Comparison of ENCODE assay signal across 16 cellular contexts in the genomic region with DNA sequence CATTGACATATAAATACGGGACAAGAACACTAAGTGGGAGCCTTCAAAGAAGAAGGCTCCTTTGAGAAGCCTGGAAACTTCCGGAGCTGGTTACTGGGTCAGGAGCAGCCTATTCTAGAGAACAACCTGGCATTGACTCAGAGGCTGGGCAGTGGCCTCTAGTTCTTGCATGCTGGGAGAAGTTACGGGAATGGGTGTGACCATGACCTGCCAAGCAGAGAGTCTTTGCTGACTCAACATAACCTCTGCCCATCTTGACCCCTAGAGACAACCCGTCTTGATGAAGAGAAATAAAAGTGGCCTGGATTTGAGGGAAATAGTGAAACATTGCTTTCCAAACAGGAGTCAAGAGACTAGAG. TPM values are rescaled to one million over a fixed set of nuclear protein-coding genes. Genes with fewer than 3 reads are reported as not detected.
DNase-seq lines count a peak whose midpoint lies in the region; ATAC-seq, FAIRE-seq and TF ChIP-seq lines count a peak whose summit lies in the region.
"Had no signal": no experiment of that assay in that cellular context is flagged by ENCODE, and none has a peak within 500 bp of the region (broad histone marks: within the 10 kb centered on the region; RNA-seq: fewer than 3 reads in every experiment).

No MANE protein-coding gene starts in this region.

- H3K27ac ChIP-seq in GM23338 (ENCODE audit: low read depth) (no peak overlapping the region), caudate nucleus (ENCODE audit: low read depth, low read length) (peak overlapping the region; percentile 72), keratinocyte (ENCODE audit: control insufficient read depth, insufficient read depth, low read length) (no peak overlapping the region), rectal smooth muscle tissue (ENCODE audit: low read depth, low read length) (peak overlapping the region; percentile 62)

- H3K9me2 ChIP-seq in GM23338 (ENCODE audit: insufficient read depth): no peaks in the 10 kb centered on the region

- H3K27me3 ChIP-seq in GM23338 (ENCODE audit: insufficient read depth) (no peaks in the 10 kb centered on the region), keratinocyte (ENCODE audit: control insufficient read depth, extremely low read depth, insufficient read depth, low read length) (no peaks in the 10 kb centered on the region), rectal smooth muscle tissue (ENCODE audit: control insufficient read depth, insufficient read depth, low read length) (no peaks in the 10 kb centered on the region), HAP-1 (ENCODE audit: low read depth) (no peaks in the 10 kb centered on the region)

- peak overlapping the region; percentile 14; the same call in 1 of the 2 replicates for H3K27ac Mint-ChIP-seq in GM23338
- H3K27ac Mint-ChIP-seq: activated CD4-positive, alpha-beta T cell treated with anti-CD3 and anti-CD28 coated beads, Interleukin-2, amount 10 ng/mL, durations not matched to agents 24 days and 14 days; activated T-cell treated with anti-CD3 and anti-CD28 coated beads, Interleukin-2, amount 50 U/mL, for 24 hours; dendritic cell treated with granulocyte-macrophage colony-stimulating factor and Interleukin-4, amounts not matched to agents 40 ng/mL and 50 ng/mL, for 4 days; IgD-negative memory B cell; natural killer cell treated with Interleukin-12 subunit alpha and Interleukin-12 subunit beta and Interleukin-15 and Interleukin-18, amount 100 ng/mL, for 72 hours had no signal

- peaks cover 44% of the 10 kb centered on the region for H3K4me1 Mint-ChIP-seq in GM23338
- H3K4me1 Mint-ChIP-seq: activated CD4-positive, alpha-beta T cell treated with anti-CD3 and anti-CD28 coated beads, Interleukin-2, amount 10 ng/mL, durations not matched to agents 24 days and 14 days; IgD-negative memory B cell had no signal

- H3K27me3 Mint-ChIP-seq in GM23338 (ENCODE audit: insufficient read depth, low read depth, poor library complexity): no peaks in the 10 kb centered on the region
- H3K27me3 Mint-ChIP-seq: dendritic cell treated with granulocyte-macrophage colony-stimulating factor and Interleukin-4, amounts not matched to agents 40 ng/mL and 50 ng/mL, for 4 days had no signal

- H3K36me3 ChIP-seq in GM23338 (ENCODE audit: insufficient read depth) (no peaks in the 10 kb centered on the region), keratinocyte (ENCODE audit: control insufficient read depth in 2 of 2, extremely low read depth in 1 of 2, insufficient read depth in 2 of 2, low read length in 2 of 2) (peaks cover 2 to 7% of the 10 kb centered on the region in 2 experiments), rectal smooth muscle tissue (ENCODE audit: control insufficient read depth, insufficient read depth, low read length) (no peaks in the 10 kb centered on the region), HAP-1 (replicated peaks) (no peaks in the 10 kb centered on the region)

- dilution Hi-C loops in keratinocyte (cut with MboI; ENCODE audit: extremely low pct_ligation_motif_present, low sequenced_read_pairs): no loop called here

- H4K20me1 ChIP-seq in GM23338 (replicated peaks; ENCODE audit: insufficient read depth) (no peaks in the 10 kb centered on the region), keratinocyte (ENCODE audit: control insufficient read depth, extremely low read depth, insufficient read depth, low read length) (no peaks in the 10 kb centered on the region)

- H3K4me1 ChIP-seq in GM23338 (ENCODE audit: insufficient read depth) (peaks cover 21% of the 10 kb centered on the region), keratinocyte (ENCODE audit: control insufficient read depth, extremely low read depth, insufficient read depth, low read length) (peaks cover 31% of the 10 kb centered on the region), rectal smooth muscle tissue (ENCODE audit: control insufficient read depth, insufficient read depth, low read length) (peaks cover 18% of the 10 kb centered on the region), HAP-1 (peaks cover 4% of the 10 kb centered on the region)

- H3K4me3 ChIP-seq in GM23338 (no peak overlapping the region), keratinocyte (ENCODE audit: control insufficient read depth in 2 of 3, extremely low read depth in 1 of 3, insufficient read depth in 2 of 3, low read depth in 1 of 3, low read length in 3 of 3) (no peak overlapping the region), rectal smooth muscle tissue (ENCODE audit: low read length) (no peak overlapping the region), HAP-1 (no peak overlapping the region)

- no peaks in the 10 kb centered on the region for H3K36me3 Mint-ChIP-seq in GM23338 (ENCODE audit: low read depth)
- H3K36me3 Mint-ChIP-seq: IgD-negative memory B cell; natural killer cell treated with Interleukin-12 subunit alpha and Interleukin-12 subunit beta and Interleukin-15 and Interleukin-18, amount 100 ng/mL, for 72 hours had no signal

- H3K9me1 ChIP-seq in keratinocyte (ENCODE audit: control insufficient read depth, extremely low read depth, insufficient read depth, low read length): no peaks in the 10 kb centered on the region

- H3K79me2 ChIP-seq in GM23338 (replicated peaks; ENCODE audit: insufficient read depth) (no peaks in the 10 kb centered on the region), keratinocyte (ENCODE audit: control insufficient read depth, insufficient read depth, low read length) (peaks cover 68% of the 10 kb centered on the region)

- DNase-seq in GM23338 (ENCODE audit: low spot score) (no peak), caudate nucleus (lab: John Stamatoyannopoulos, UW) (peak in 4 of 61 donors; percentile 12 to 33 (median 26)), keratinocyte (ENCODE audit: low read depth, low spot score) (no peak), HAP-1 (ENCODE audit: low spot score in 2 of 2) (no peak), cerebellar cortex (ENCODE audit: low spot score) (no peak), D341Med (ENCODE audit: low spot score) (no peak)
- DNase-seq: activated CD4-positive, alpha-beta T cell treated with anti-CD3 and anti-CD28 coated beads, Interleukin-2, amount 10 ng/mL, durations not matched to agents 24 days and 14 days; activated T-cell treated with anti-CD3 and anti-CD28 coated beads, Interleukin-2, amount 50 U/mL, for 24 hours; Calu3; OCI-M1; T-helper 1 cell had no signal

- H3K9ac ChIP-seq in keratinocyte (ENCODE audit: control insufficient read depth, extremely low read depth, insufficient read depth, low read length) (no peak overlapping the region), rectal smooth muscle tissue (ENCODE audit: low read length) (no peak overlapping the region)

- H3K9me3 ChIP-seq in keratinocyte (ENCODE audit: control insufficient read depth, low read depth, low read length) (no peaks in the 10 kb centered on the region), HAP-1 (no peaks in the 10 kb centered on the region)

- ATAC-seq in GM23338 (no peak), HG03457 (IDR thresholded peaks at IDR 0.05; ENCODE audit: unreplicated experiment) (no peak)
- ATAC-seq: natural killer cell treated with Interleukin-12 subunit alpha and Interleukin-12 subunit beta and Interleukin-15 and Interleukin-18, amount 100 ng/mL, for 72 hours had no signal

- TF ChIP-seq CTCF in GM23338 (conservative IDR thresholded peaks at IDR 0.05; ENCODE audit: low read depth in 2 of 2): no peak
- TF ChIP-seq CTCF in keratinocyte (optimal IDR thresholded peaks at IDR 0.05 in 1 of 3, IDR thresholded peaks at IDR 0.05 in 1 of 3, conservative IDR thresholded peaks at IDR 0.05 in 1 of 3; ENCODE audit: extremely low read depth in 1 of 3, insufficient read depth in 2 of 3, low read length in 3 of 3): no peak

- H3K9me3 Mint-ChIP-seq in GM23338: no peaks in the 10 kb centered on the region
- H3K9me3 Mint-ChIP-seq: activated CD4-positive, alpha-beta T cell treated with anti-CD3 and anti-CD28 coated beads, Interleukin-2, amount 10 ng/mL, durations not matched to agents 24 days and 14 days; activated T-cell treated with anti-CD3 and anti-CD28 coated beads, Interleukin-2, amount 50 U/mL, for 24 hours; dendritic cell treated with granulocyte-macrophage colony-stimulating factor and Interleukin-4, amounts not matched to agents 40 ng/mL and 50 ng/mL, for 4 days; IgD-negative memory B cell; natural killer cell treated with Interleukin-12 subunit alpha and Interleukin-12 subunit beta and Interleukin-15 and Interleukin-18, amount 100 ng/mL, for 72 hours had no signal

- no peaks in the 10 kb centered on the region for H3F3A ChIP-seq in GM23338 (replicated peaks; ENCODE audit: low read depth)

- FAIRE-seq in keratinocyte (lab: Jason Lieb, UNC): peak; percentile 5

- no peak overlapping the region; the same call in 2 of the 3 replicates for H3K4me3 Mint-ChIP-seq in GM23338
- H3K4me3 Mint-ChIP-seq: activated CD4-positive, alpha-beta T cell treated with anti-CD3 and anti-CD28 coated beads, Interleukin-2, amount 10 ng/mL, durations not matched to agents 24 days and 14 days; activated T-cell treated with anti-CD3 and anti-CD28 coated beads, Interleukin-2, amount 50 U/mL, for 24 hours; dendritic cell treated with granulocyte-macrophage colony-stimulating factor and Interleukin-4, amounts not matched to agents 40 ng/mL and 50 ng/mL, for 4 days; IgD-negative memory B cell; natural killer cell treated with Interleukin-12 subunit alpha and Interleukin-12 subunit beta and Interleukin-15 and Interleukin-18, amount 100 ng/mL, for 72 hours had no signal

- no peak overlapping the region for H2AFZ ChIP-seq in GM23338
- H2AFZ ChIP-seq in keratinocyte (ENCODE audit: control insufficient read depth, low read length): no peak overlapping the region

- H3K4me2 ChIP-seq in GM23338: no peak overlapping the region
- H3K4me2 ChIP-seq in keratinocyte (ENCODE audit: control insufficient read depth, extremely low read depth, insufficient read depth, low read depth, low read length): no peak overlapping the region

- in situ Hi-C loops in HAP-1 (cut with MboI; ENCODE audit: low sequenced_read_pairs): no loop called here

TF ChIP-seq in GM23338, 12 proteins besides CTCF, POLR2A, EP300 and RAD21 (continues in another document):
- TF ChIP-seq EZH2 (IDR thresholded peaks at IDR 0.05; ENCODE audit: low read depth, unreplicated experiment) (no peak), NANOG (IDR thresholded peaks at IDR 0.05; ENCODE audit: borderline replicate concordance) (no peak)

RNA-seq across cellular contexts. Expression of a gene that starts 21.0 kb away (rescaled TPM):
- 2.9 and 5.2 TPM in 2 replicates for total RNA-seq in GM23338 (2014; rRNA removed; shearing (Covaris generic))
- polyA plus RNA-seq in GM23338 (2016; fragmentation: Nextera tagmentation; extraction: Ambion mirVana): 0.99 and 3.2 TPM in 2 replicates
- polyA plus RNA-seq in keratinocyte: 7.9 to 11.9 TPM (median 8.1 TPM) in 3 replicates
- 6.5 TPM for polyA plus RNA-seq in keratinocyte (2011; ENCODE audit: low read depth)
- polyA plus RNA-seq in keratinocyte (2011; cell fraction: cytosol; rRNA removed): 4.4 and 6.3 TPM in 2 replicates
- 20.6 and 22.2 TPM in 2 replicates for polyA plus RNA-seq in keratinocyte (2011; cell fraction: nucleus; rRNA removed)
- polyA plus RNA-seq in keratinocyte (2012; ENCODE audit: low replicate concordance): 4.0 and 8.4 TPM in 2 replicates
- polyA minus RNA-seq in keratinocyte: 18.5 to 45.9 TPM (median 34.2 TPM) in 3 replicates
- 5.2 TPM for polyA minus RNA-seq in keratinocyte (2011; cell fraction: cytosol; rRNA and poly(A)+ RNA removed)
- polyA minus RNA-seq in keratinocyte (2011; cell fraction: nucleus; rRNA and poly(A)+ RNA removed): 69.0 and 118 TPM in 2 replicates
- polyA plus RNA-seq: IgD-negative memory B cell had no signal

Comparison
In these comparisons a context has a peak if more than half of its experiments do, and no peak if none do; other contexts are left out.
1. H3K27ac ChIP-seq: peak in caudate nucleus (single experiment) and rectal smooth muscle tissue (single experiment); none in GM23338 (single experiment) and keratinocyte (single experiment).